In the genomic region with DNA sequence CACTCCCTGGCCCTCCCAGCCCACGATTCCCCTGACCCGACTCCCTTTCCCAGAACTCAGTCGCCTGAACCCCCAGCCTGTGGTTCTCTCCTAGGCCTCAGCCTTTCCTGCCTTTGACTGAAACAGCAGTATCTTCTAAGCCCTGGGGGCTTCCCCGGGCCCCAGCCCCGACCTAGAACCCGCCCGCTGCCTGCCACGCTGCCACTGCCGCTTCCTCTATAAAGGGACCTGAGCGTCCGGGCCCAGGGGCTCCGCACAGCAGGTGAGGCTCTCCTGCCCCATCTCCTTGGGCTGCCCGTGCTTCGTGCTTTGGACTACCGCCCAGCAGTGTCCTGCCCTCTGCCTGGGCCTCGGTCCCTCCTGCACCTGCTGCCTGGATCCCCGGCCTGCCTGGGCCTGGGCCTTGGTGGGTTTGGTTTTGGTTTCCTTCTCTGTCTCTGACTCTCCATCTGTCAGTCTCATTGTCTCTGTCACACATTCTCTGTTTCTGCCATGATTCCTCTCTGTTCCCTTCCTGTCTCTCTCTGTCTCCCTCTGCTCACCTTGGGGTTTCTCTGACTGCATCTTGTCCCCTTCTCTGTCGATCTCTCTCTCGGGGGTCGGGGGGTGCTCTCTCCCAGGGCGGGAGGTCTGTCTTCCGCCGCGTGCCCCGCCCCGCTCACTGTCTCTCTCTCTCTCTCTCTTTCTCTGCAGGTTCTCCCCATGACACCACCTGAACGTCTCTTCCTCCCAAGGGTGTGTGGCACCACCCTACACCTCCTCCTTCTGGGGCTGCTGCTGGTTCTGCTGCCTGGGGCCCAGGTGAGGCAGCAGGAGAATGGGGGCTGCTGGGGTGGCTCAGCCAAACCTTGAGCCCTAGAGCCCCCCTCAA, we compare ENCODE assay signal across 9 cellular contexts. TPM values are rescaled to one million over a fixed set of nuclear protein-coding genes. Genes with fewer than 3 reads are reported as not detected.
DNase-seq lines count a peak whose midpoint lies in the region; ATAC-seq and TF ChIP-seq lines count a peak whose summit lies in the region.
"Had no signal": no experiment of that assay in that cellular context is flagged by ENCODE, and none has a peak within 500 bp of the region (broad histone marks: within the 10 kb centered on the region; RNA-seq: fewer than 3 reads in every experiment).

Gene LTA, plus strand, starts transcription at position 249 of the 871 bp plus-strand sequence. Its CDS starts 454 bp downstream, at position 703.

- peaks cover 24% of the 10 kb centered on the region for H3K27me3 Mint-ChIP-seq in activated CD8-positive, alpha-beta memory T cell treated with anti-CD3 and anti-CD28 coated beads, Interleukin-2, amount 10 ng/mL, durations not matched to agents 7 days and 5 days
- H3K27me3 Mint-ChIP-seq in naive thymus-derived CD8-positive, alpha-beta T cell, result no peaks in the 10 kb centered on the region
- H3K27me3 Mint-ChIP-seq in WTC11 (ENCODE audit: low read depth), result peaks cover 24% of the 10 kb centered on the region

- TF ChIP-seq CTCF in WTC11 (IDR thresholded peaks at IDR 0.05), result no peak

- peak; percentile 87 for DNase-seq in activated CD8-positive, alpha-beta memory T cell treated with anti-CD3 and anti-CD28 coated beads, Interleukin-2, amount 10 ng/mL, durations not matched to agents 7 days and 5 days
- DNase-seq in naive thymus-derived CD8-positive, alpha-beta T cell, result peak; percentile 67 to 88 (median 74)
- DNase-seq in WTC11 (ENCODE audit: low spot score) (no peak), OCI-M1 (lab: John Stamatoyannopoulos, UW) (no peak), DMS79 treated with DMSO at 0.1 percent for 48 hours (lab: John Stamatoyannopoulos, UW) (no peak)

- H3K4me3 ChIP-seq in GM08714 (ENCODE audit: low read length), result peak within 1 kb of the TSS; percentile 53; the same call in 1 of the 2 replicates
- H3K4me3 ChIP-seq: pancreas had no signal

- H3K4me1 Mint-ChIP-seq in activated CD8-positive, alpha-beta memory T cell treated with anti-CD3 and anti-CD28 coated beads, Interleukin-2, amount 10 ng/mL, durations not matched to agents 7 days and 5 days, result peaks cover 92% of the 10 kb centered on the region
- H3K4me1 Mint-ChIP-seq in naive thymus-derived CD8-positive, alpha-beta T cell, result peaks cover 55 to 98% (median 92%) of the 10 kb centered on the region in 4 donors
- peaks cover 19% of the 10 kb centered on the region for H3K4me1 Mint-ChIP-seq in WTC11

- H3K36me3 Mint-ChIP-seq in activated CD8-positive, alpha-beta memory T cell treated with anti-CD3 and anti-CD28 coated beads, Interleukin-2, amount 10 ng/mL, durations not matched to agents 7 days and 5 days, result peaks cover 22% of the 10 kb centered on the region
- H3K36me3 Mint-ChIP-seq in naive thymus-derived CD8-positive, alpha-beta T cell, result peaks cover 0 to 8% (median 2%) of the 10 kb centered on the region in 3 donors
- H3K36me3 Mint-ChIP-seq in WTC11, result no peaks in the 10 kb centered on the region

- CTCF ChIA-PET in activated CD8-positive, alpha-beta memory T cell treated with anti-CD3 and anti-CD28 coated beads, Interleukin-2, amount 10 ng/mL, durations not matched to agents 7 days and 5 days (lab: Charles Lee), result interaction anchor here (1.4 to 17.5 kb wide), 9 partner anchors 9 to 26 kb away, joined by 5 to 931 read pairs (median 93); partner anchors contain the start of genes ATP6V1G2, LST1, LTB and NCR3
- CTCF ChIA-PET in WTC11 (lab: Charles Lee), result interaction anchor here (0.5 to 3.4 kb wide), 3 partner anchors 13 to 26 kb away, joined by 4 to 25 read pairs (median 21); partner anchors contain the start of gene LST1

- H3K9me3 Mint-ChIP-seq in activated CD8-positive, alpha-beta memory T cell treated with anti-CD3 and anti-CD28 coated beads, Interleukin-2, amount 10 ng/mL, durations not matched to agents 7 days and 5 days (ENCODE audit: low read depth), result no peaks in the 10 kb centered on the region
- H3K9me3 Mint-ChIP-seq in naive thymus-derived CD8-positive, alpha-beta T cell, result no peaks in the 10 kb centered on the region
- H3K9me3 Mint-ChIP-seq in WTC11, result no peaks in the 10 kb centered on the region

- POLR2A ChIA-PET in naive thymus-derived CD8-positive, alpha-beta T cell (lab: Charles Lee), result interaction anchor here (0.7 to 38.0 kb wide), 5 partner anchors 0 to 31 kb away, joined by 3 to 1584 read pairs (median 68); partner anchors contain the start of genes ATP6V1G2, DDX39B, LST1 and LTA
- POLR2A ChIA-PET in WTC11 (lab: Charles Lee), result no interaction called here

- H3K4me3 Mint-ChIP-seq in activated CD8-positive, alpha-beta memory T cell treated with anti-CD3 and anti-CD28 coated beads, Interleukin-2, amount 10 ng/mL, durations not matched to agents 7 days and 5 days, result peak within 1 kb of the TSS; percentile 89
- peak within 1 kb of the TSS; percentile 89 to 100 (median 99) for H3K4me3 Mint-ChIP-seq in naive thymus-derived CD8-positive, alpha-beta T cell
- H3K4me3 Mint-ChIP-seq in WTC11, result no peak within 1 kb of the TSS

- peak; percentile 35 for ATAC-seq in HG03095 (IDR thresholded peaks at IDR 0.05; ENCODE audit: unreplicated experiment)
- peak; percentile 59 for ATAC-seq in activated CD8-positive, alpha-beta memory T cell treated with anti-CD3 and anti-CD28 coated beads, Interleukin-2, amount 10 ng/mL, durations not matched to agents 7 days and 5 days
- ATAC-seq in naive thymus-derived CD8-positive, alpha-beta T cell, result peak; percentile 76 to 79
- ATAC-seq in GM18861 (IDR thresholded peaks at IDR 0.05; ENCODE audit: unreplicated experiment), result no peak
- ATAC-seq in WTC11, result no peak
- ATAC-seq: pancreas had no signal

- peak within 1 kb of the TSS; percentile 94 for H3K27ac Mint-ChIP-seq in activated CD8-positive, alpha-beta memory T cell treated with anti-CD3 and anti-CD28 coated beads, Interleukin-2, amount 10 ng/mL, durations not matched to agents 7 days and 5 days
- peak within 1 kb of the TSS; percentile 97 to 100 (median 99) for H3K27ac Mint-ChIP-seq in naive thymus-derived CD8-positive, alpha-beta T cell
- no peak within 1 kb of the TSS for H3K27ac Mint-ChIP-seq in WTC11

TF ChIP-seq in WTC11, 78 proteins besides CTCF, POLR2A, EP300 and RAD21 (continues in another document):
- TF ChIP-seq ZNF138 (CRISPR knock-in tag; conservative IDR thresholded peaks at IDR 0.05) (no peak), NR1H2 (CRISPR knock-in tag; IDR thresholded peaks at IDR 0.05) (no peak), SMAD4 (CRISPR knock-in tag; IDR thresholded peaks at IDR 0.05) (no peak), MAX (CRISPR knock-in tag; IDR thresholded peaks at IDR 0.05) (no peak), HMGA2 (CRISPR knock-in tag; IDR thresholded peaks at IDR 0.05) (no peak), TCF7 (CRISPR knock-in tag; IDR thresholded peaks at IDR 0.05; ENCODE audit: low read depth) (no peak), RORB (CRISPR knock-in tag; IDR thresholded peaks at IDR 0.05) (no peak), CBFB (CRISPR knock-in tag; IDR thresholded peaks at IDR 0.05; ENCODE audit: low read depth) (no peak)
- TF ChIP-seq, protein P1, sequence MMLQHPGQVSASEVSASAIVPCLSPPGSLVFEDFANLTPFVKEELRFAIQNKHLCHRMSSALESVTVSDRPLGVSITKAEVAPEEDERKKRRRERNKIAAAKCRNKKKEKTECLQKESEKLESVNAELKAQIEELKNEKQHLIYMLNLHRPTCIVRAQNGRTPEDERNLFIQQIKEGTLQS (CRISPR knock-in tag; conservative IDR thresholded peaks at IDR 0.05), result no peak
- TF ChIP-seq, protein P2, sequence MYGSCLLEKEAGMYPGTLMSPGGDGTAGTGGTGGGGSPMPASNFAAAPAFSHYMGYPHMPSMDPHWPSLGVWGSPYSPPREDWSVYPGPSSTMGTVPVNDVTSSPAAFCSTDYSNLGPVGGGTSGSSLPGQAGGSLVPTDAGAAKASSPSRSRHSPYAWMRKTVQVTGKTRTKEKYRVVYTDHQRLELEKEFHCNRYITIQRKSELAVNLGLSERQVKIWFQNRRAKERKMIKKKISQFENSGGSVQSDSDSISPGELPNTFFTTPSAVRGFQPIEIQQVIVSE (CRISPR knock-in tag; IDR thresholded peaks at IDR 0.05; ENCODE audit: borderline replicate concordance), result no peak
- TF ChIP-seq, protein P3, sequence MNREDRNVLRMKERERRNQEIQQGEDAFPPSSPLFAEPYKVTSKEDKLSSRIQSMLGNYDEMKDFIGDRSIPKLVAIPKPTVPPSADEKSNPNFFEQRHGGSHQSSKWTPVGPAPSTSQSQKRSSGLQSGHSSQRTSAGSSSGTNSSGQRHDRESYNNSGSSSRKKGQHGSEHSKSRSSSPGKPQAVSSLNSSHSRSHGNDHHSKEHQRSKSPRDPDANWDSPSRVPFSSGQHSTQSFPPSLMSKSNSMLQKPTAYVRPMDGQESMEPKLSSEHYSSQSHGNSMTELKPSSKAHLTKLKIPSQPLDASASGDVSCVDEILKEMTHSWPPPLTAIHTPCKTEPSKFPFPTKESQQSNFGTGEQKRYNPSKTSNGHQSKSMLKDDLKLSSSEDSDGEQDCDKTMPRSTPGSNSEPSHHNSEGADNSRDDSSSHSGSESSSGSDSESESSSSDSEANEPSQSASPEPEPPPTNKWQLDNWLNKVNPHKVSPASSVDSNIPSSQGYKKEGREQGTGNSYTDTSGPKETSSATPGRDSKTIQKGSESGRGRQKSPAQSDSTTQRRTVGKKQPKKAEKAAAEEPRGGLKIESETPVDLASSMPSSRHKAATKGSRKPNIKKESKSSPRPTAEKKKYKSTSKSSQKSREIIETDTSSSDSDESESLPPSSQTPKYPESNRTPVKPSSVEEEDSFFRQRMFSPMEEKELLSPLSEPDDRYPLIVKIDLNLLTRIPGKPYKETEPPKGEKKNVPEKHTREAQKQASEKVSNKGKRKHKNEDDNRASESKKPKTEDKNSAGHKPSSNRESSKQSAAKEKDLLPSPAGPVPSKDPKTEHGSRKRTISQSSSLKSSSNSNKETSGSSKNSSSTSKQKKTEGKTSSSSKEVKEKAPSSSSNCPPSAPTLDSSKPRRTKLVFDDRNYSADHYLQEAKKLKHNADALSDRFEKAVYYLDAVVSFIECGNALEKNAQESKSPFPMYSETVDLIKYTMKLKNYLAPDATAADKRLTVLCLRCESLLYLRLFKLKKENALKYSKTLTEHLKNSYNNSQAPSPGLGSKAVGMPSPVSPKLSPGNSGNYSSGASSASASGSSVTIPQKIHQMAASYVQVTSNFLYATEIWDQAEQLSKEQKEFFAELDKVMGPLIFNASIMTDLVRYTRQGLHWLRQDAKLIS (CRISPR knock-in tag; IDR thresholded peaks at IDR 0.05; ENCODE audit: borderline replicate concordance), result no peak

RNA-seq across cellular contexts. Expression of gene LTA, which starts in this region (rescaled TPM):
- 10 to 100 TPM; 21.8 to 70.0 TPM for total RNA-seq in activated CD8-positive, alpha-beta memory T cell treated with anti-CD3 and anti-CD28 coated beads, Interleukin-2, amount 10 ng/mL, durations not matched to agents 7 days and 5 days
- 10 to 100 TPM; 14.3 to 16.2 TPM for total RNA-seq in naive thymus-derived CD8-positive, alpha-beta T cell
- 10 to 100 TPM; 11.0 to 40.1 (median 29.9) TPM for polyA plus RNA-seq in naive thymus-derived CD8-positive, alpha-beta T cell
- total RNA-seq in WTC11 (2021), result 0.46 to 1.2 TPM (median 0.87 TPM) in 3 replicates

Comparison
In these comparisons a context has a peak if more than half of its experiments do, and no peak if none do; other contexts are left out.
1. ATAC-seq: peak in HG03095 (single experiment), activated CD8-positive, alpha-beta memory T cell treated with anti-CD3 and anti-CD28 coated beads, Interleukin-2, amount 10 ng/mL, durations not matched to agents 7 days and 5 days (single experiment) and naive thymus-derived CD8-positive, alpha-beta T cell (2 of 2); none in GM18861 (single experiment) and WTC11 (single experiment).
2. DNase-seq: peak in activated CD8-positive, alpha-beta memory T cell treated with anti-CD3 and anti-CD28 coated beads, Interleukin-2, amount 10 ng/mL, durations not matched to agents 7 days and 5 days (single experiment) and naive thymus-derived CD8-positive, alpha-beta T cell (10 of 10); none in WTC11 (single experiment), OCI-M1 (single experiment) and DMS79 treated with DMSO at 0.1 percent for 48 hours (single experiment).